Comparison of ENCODE assay signal across 1 cellular context in the genomic region with DNA sequence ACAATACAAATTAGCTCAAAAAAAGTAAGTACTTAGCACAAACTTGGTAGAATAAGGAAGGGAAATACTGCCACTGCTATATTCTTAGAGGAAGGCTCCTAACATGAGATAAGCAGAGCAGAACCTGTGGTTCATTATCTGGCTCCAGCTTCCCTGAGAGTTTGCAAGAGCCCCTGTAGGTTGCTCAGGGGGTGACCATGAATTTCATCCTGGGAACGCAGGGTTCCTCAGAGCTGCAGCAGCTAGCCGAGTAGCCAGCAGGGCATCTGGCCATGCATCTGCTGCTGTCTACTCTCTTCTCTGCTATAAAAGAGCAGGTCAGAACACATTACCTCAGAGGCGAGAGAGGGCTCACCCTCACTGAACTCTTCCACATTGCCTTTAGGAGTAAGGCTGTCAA.
TF ChIP-seq lines count a peak whose summit lies in the region.

No MANE protein-coding gene starts in this region.

TF ChIP-seq in H1, 55 proteins besides CTCF, POLR2A, EP300 and RAD21 (continued from another document):
- peak; percentile 25 for TF ChIP-seq CHD7 (IDR thresholded peaks at IDR 0.05; ENCODE audit: insufficient replicate concordance, low read length)
- TF ChIP-seq ATF3 (IDR thresholded peaks at IDR 0.05; ENCODE audit: insufficient read depth, low read depth, low read length), result no peak
- no peak for TF ChIP-seq CHD2 (IDR thresholded peaks at IDR 0.05; ENCODE audit: low read length)
- no peak for TF ChIP-seq SAP30 (IDR thresholded peaks at IDR 0.05; ENCODE audit: insufficient read depth, insufficient replicate concordance, low read length)
- TF ChIP-seq HDAC6 (IDR thresholded peaks at IDR 0.05; ENCODE audit: low read depth, low read length), result no peak
- TF ChIP-seq TEAD4 (IDR thresholded peaks at IDR 0.05; ENCODE audit: low read depth, low read length), result 0 out of 2 replicates have a peak, but pooled peaks have one; percentile 41
- TF ChIP-seq SP2 (IDR thresholded peaks at IDR 0.05; ENCODE audit: low read length), result no peak
- no peak for TF ChIP-seq SUZ12 (IDR thresholded peaks at IDR 0.05; ENCODE audit: low read length)
